1 cellular context compared by ENCODE assay signal in the genomic region with DNA sequence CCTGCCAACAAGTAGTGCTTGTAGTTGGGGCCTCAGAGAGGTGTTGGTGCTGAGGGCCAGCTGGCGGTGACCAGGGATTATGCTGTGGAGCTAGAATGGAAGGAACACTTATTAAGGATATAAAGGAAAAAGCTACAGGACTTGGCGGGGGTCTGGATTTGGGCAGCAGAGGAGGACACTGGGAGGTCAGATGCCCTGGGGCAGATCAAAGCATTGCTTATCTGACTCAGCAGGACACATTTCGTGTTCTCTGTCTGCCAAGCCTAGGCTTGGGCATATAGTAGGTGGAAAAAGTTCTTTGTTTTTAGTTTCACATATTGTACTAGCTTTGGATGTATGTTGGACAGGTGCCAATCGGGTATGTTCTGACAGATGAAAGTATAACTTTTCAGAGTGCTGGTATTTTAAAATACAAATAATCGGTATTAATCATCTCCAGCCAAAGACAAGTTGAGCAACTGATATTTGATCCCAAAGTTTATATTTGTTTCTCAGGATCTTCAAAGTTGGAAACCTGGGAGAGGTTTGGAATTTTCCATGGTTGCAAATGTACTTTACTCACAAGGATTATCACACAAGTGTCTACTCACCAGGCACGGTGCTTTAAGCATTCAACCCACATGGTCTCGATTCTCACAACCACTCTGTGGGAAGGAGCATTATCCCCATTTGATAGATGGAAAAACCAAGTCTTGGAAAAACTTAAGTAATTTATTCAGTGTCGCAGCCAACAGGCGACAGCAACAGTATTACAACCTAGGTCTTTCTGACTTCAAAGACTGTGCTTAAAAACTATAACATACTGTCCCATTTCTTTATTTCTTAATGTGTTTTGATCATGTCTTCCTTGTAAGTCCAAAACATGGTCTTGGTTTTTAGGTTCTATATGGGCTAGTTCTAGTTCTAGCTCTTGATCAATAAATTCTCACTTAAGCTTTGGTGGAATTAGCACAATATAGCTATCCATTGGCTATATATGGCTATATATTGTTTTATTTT.
TF ChIP-seq lines count a peak whose summit lies in the region.

No MANE protein-coding gene starts in this region.

TF ChIP-seq in HepG2, 621 proteins besides CTCF, POLR2A, EP300 and RAD21 (continued from another document and continues in another):
- TF ChIP-seq, protein P1, sequence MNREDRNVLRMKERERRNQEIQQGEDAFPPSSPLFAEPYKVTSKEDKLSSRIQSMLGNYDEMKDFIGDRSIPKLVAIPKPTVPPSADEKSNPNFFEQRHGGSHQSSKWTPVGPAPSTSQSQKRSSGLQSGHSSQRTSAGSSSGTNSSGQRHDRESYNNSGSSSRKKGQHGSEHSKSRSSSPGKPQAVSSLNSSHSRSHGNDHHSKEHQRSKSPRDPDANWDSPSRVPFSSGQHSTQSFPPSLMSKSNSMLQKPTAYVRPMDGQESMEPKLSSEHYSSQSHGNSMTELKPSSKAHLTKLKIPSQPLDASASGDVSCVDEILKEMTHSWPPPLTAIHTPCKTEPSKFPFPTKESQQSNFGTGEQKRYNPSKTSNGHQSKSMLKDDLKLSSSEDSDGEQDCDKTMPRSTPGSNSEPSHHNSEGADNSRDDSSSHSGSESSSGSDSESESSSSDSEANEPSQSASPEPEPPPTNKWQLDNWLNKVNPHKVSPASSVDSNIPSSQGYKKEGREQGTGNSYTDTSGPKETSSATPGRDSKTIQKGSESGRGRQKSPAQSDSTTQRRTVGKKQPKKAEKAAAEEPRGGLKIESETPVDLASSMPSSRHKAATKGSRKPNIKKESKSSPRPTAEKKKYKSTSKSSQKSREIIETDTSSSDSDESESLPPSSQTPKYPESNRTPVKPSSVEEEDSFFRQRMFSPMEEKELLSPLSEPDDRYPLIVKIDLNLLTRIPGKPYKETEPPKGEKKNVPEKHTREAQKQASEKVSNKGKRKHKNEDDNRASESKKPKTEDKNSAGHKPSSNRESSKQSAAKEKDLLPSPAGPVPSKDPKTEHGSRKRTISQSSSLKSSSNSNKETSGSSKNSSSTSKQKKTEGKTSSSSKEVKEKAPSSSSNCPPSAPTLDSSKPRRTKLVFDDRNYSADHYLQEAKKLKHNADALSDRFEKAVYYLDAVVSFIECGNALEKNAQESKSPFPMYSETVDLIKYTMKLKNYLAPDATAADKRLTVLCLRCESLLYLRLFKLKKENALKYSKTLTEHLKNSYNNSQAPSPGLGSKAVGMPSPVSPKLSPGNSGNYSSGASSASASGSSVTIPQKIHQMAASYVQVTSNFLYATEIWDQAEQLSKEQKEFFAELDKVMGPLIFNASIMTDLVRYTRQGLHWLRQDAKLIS (CRISPR knock-in tag; IDR thresholded peaks at IDR 0.05), result no peak
- TF ChIP-seq ZNF781 (CRISPR knock-in tag; IDR thresholded peaks at IDR 0.05; ENCODE audit: borderline replicate concordance, not compliant biosample characterization) (no peak), ZBTB20 (CRISPR knock-in tag; IDR thresholded peaks at IDR 0.05; ENCODE audit: borderline replicate concordance, low read depth) (no peak), ZNF234 (CRISPR knock-in tag; conservative IDR thresholded peaks at IDR 0.05) (no peak), FOXK1 (CRISPR knock-in tag; IDR thresholded peaks at IDR 0.05; ENCODE audit: borderline replicate concordance, low read depth) (no peak), GLMP (CRISPR knock-in tag; IDR thresholded peaks at IDR 0.05; ENCODE audit: borderline replicate concordance) (no peak), ZNF564 (CRISPR knock-in tag; IDR thresholded peaks at IDR 0.05) (no peak), ZNF484 (CRISPR knock-in tag; IDR thresholded peaks at IDR 0.05; ENCODE audit: borderline replicate concordance, low read depth) (no peak), KDM6A (CRISPR knock-in tag; IDR thresholded peaks at IDR 0.05; ENCODE audit: low read depth) (no peak), NFE2L2 (IDR thresholded peaks at IDR 0.05; ENCODE audit: low read length) (no peak), CC2D1A (CRISPR knock-in tag; IDR thresholded peaks at IDR 0.05) (no peak), ZNF383 (CRISPR knock-in tag; IDR thresholded peaks at IDR 0.05; ENCODE audit: borderline replicate concordance) (no peak), CCAR2 (optimal IDR thresholded peaks at IDR 0.05; ENCODE audit: low read depth, low read length) (no peak), ZNF496 (CRISPR knock-in tag; IDR thresholded peaks at IDR 0.05; ENCODE audit: insufficient replicate concordance) (no peak), TEAD2 (CRISPR knock-in tag; IDR thresholded peaks at IDR 0.05) (no peak), MTERF4 (CRISPR knock-in tag; IDR thresholded peaks at IDR 0.05) (no peak), ZNF232 (CRISPR knock-in tag; IDR thresholded peaks at IDR 0.05; ENCODE audit: borderline replicate concordance) (no peak), SMARCE1 (IDR thresholded peaks at IDR 0.05; ENCODE audit: borderline replicate concordance) (no peak), ZC3H4 (CRISPR knock-in tag; IDR thresholded peaks at IDR 0.05; ENCODE audit: borderline replicate concordance) (no peak), ZNF879 (CRISPR knock-in tag; IDR thresholded peaks at IDR 0.05) (no peak), NFKBIZ (CRISPR knock-in tag; IDR thresholded peaks at IDR 0.05) (no peak), ZNF335 (CRISPR knock-in tag; IDR thresholded peaks at IDR 0.05) (no peak), POGK (CRISPR knock-in tag; conservative IDR thresholded peaks at IDR 0.05) (no peak), ZNF205 (CRISPR knock-in tag; IDR thresholded peaks at IDR 0.05) (no peak), NFIB (CRISPR knock-in tag; IDR thresholded peaks at IDR 0.05; ENCODE audit: borderline replicate concordance) (no peak), HNF4A (CRISPR knock-in tag; IDR thresholded peaks at IDR 0.05) (peak; percentile 72), ATF7-NPFF (CRISPR knock-in tag; IDR thresholded peaks at IDR 0.05; ENCODE audit: low read depth) (no peak), ZNF761 (CRISPR knock-in tag; conservative IDR thresholded peaks at IDR 0.05) (no peak), SRSF1 (optimal IDR thresholded peaks at IDR 0.05; ENCODE audit: low read depth, low read length) (no peak), MXD4 (CRISPR knock-in tag; IDR thresholded peaks at IDR 0.05) (no peak), FOXJ3 (CRISPR knock-in tag; IDR thresholded peaks at IDR 0.05; ENCODE audit: borderline replicate concordance) (peak; percentile 48; the same call in 1 of the 2 replicates), ZNF549 (CRISPR knock-in tag; IDR thresholded peaks at IDR 0.05) (no peak), TCF12 (IDR thresholded peaks at IDR 0.05) (no peak), TCF12 (CRISPR knock-in tag; IDR thresholded peaks at IDR 0.05) (no peak), EHMT2 (IDR thresholded peaks at IDR 0.05; ENCODE audit: borderline replicate concordance, low read depth, low read length) (peak; percentile 45; the same call in 1 of the 2 replicates), ZNF776 (CRISPR knock-in tag; IDR thresholded peaks at IDR 0.05) (no peak), SALL2 (CRISPR knock-in tag; IDR thresholded peaks at IDR 0.05) (no peak), IKZF4 (CRISPR knock-in tag; IDR thresholded peaks at IDR 0.05; ENCODE audit: borderline replicate concordance, low read depth, not compliant biosample characterization) (no peak)
- TF ChIP-seq, protein P2, sequence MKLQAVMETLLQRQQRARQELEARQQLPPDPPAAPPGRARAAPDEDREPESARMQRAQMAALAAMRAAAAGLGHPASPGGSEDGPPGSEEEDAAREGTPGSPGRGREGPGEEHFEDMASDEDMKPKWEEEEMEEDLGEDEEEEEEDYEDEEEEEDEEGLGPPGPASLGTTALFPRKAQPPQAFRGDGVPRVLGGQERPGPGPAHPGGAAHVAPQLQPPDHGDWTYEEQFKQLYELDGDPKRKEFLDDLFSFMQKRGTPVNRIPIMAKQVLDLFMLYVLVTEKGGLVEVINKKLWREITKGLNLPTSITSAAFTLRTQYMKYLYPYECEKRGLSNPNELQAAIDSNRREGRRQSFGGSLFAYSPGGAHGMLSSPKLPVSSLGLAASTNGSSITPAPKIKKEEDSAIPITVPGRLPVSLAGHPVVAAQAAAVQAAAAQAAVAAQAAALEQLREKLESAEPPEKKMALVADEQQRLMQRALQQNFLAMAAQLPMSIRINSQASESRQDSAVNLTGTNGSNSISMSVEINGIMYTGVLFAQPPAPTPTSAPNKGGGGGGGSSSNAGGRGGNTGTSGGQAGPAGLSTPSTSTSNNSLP (IDR thresholded peaks at IDR 0.05; ENCODE audit: low read depth, low read length), result peak; percentile 82
- TF ChIP-seq, protein P3, sequence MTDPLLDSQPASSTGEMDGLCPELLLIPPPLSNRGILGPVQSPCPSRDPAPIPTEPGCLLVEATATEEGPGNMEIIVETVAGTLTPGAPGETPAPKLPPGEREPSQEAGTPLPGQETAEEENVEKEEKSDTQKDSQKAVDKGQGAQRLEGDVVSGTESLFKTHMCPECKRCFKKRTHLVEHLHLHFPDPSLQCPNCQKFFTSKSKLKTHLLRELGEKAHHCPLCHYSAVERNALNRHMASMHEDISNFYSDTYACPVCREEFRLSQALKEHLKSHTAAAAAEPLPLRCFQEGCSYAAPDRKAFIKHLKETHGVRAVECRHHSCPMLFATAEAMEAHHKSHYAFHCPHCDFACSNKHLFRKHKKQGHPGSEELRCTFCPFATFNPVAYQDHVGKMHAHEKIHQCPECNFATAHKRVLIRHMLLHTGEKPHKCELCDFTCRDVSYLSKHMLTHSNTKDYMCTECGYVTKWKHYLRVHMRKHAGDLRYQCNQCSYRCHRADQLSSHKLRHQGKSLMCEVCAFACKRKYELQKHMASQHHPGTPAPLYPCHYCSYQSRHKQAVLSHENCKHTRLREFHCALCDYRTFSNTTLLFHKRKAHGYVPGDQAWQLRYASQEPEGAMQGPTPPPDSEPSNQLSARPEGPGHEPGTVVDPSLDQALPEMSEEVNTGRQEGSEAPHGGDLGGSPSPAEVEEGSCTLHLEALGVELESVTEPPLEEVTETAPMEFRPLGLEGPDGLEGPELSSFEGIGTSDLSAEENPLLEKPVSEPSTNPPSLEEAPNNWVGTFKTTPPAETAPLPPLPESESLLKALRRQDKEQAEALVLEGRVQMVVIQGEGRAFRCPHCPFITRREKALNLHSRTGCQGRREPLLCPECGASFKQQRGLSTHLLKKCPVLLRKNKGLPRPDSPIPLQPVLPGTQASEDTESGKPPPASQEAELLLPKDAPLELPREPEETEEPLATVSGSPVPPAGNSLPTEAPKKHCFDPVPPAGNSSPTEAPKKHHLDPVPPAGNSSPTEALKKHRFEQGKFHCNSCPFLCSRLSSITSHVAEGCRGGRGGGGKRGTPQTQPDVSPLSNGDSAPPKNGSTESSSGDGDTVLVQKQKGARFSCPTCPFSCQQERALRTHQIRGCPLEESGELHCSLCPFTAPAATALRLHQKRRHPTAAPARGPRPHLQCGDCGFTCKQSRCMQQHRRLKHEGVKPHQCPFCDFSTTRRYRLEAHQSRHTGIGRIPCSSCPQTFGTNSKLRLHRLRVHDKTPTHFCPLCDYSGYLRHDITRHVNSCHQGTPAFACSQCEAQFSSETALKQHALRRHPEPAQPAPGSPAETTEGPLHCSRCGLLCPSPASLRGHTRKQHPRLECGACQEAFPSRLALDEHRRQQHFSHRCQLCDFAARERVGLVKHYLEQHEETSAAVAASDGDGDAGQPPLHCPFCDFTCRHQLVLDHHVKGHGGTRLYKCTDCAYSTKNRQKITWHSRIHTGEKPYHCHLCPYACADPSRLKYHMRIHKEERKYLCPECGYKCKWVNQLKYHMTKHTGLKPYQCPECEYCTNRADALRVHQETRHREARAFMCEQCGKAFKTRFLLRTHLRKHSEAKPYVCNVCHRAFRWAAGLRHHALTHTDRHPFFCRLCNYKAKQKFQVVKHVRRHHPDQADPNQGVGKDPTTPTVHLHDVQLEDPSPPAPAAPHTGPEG (CRISPR knock-in tag; IDR thresholded peaks at IDR 0.05), result no peak
- TF ChIP-seq, protein P4, sequence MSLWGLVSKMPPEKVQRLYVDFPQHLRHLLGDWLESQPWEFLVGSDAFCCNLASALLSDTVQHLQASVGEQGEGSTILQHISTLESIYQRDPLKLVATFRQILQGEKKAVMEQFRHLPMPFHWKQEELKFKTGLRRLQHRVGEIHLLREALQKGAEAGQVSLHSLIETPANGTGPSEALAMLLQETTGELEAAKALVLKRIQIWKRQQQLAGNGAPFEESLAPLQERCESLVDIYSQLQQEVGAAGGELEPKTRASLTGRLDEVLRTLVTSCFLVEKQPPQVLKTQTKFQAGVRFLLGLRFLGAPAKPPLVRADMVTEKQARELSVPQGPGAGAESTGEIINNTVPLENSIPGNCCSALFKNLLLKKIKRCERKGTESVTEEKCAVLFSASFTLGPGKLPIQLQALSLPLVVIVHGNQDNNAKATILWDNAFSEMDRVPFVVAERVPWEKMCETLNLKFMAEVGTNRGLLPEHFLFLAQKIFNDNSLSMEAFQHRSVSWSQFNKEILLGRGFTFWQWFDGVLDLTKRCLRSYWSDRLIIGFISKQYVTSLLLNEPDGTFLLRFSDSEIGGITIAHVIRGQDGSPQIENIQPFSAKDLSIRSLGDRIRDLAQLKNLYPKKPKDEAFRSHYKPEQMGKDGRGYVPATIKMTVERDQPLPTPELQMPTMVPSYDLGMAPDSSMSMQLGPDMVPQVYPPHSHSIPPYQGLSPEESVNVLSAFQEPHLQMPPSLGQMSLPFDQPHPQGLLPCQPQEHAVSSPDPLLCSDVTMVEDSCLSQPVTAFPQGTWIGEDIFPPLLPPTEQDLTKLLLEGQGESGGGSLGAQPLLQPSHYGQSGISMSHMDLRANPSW (CRISPR knock-in tag; IDR thresholded peaks at IDR 0.05; ENCODE audit: borderline replicate concordance), result no peak
- TF ChIP-seq, protein P5, sequence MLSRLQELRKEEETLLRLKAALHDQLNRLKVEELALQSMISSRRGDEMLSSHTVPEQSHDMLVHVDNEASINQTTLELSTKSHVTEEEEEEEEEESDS (CRISPR knock-in tag; IDR thresholded peaks at IDR 0.05; ENCODE audit: borderline replicate concordance), result no peak
